Comparison of ENCODE assay signal across 8 cellular contexts in genomic region chr2:67215214-67215613, GRCh38.
DNase-seq lines count a peak whose midpoint lies in the region; ATAC-seq and TF ChIP-seq lines count a peak whose summit lies in the region.

No MANE protein-coding gene starts in this region.

- no peak overlapping the region for H3K27ac Mint-ChIP-seq in osteocyte (ENCODE audit: unreplicated experiment)
- H3K27ac Mint-ChIP-seq in activated naive CD4-positive, alpha-beta T cell treated with anti-CD3 and anti-CD28 coated beads, Interleukin-2, amount 50 U/mL, for 72 hours: no peak overlapping the region
- no peak overlapping the region for H3K27ac Mint-ChIP-seq in activated CD8-positive, alpha-beta memory T cell treated with anti-CD3 and anti-CD28 coated beads, Interleukin-2, amount 10 ng/mL, durations not matched to agents 7 days and 5 days

- CTCF ChIA-PET in activated CD8-positive, alpha-beta memory T cell treated with anti-CD3 and anti-CD28 coated beads, Interleukin-2, amount 10 ng/mL, durations not matched to agents 7 days and 5 days (lab: Charles Lee): no interaction called here

- H3K4me3 ChIP-seq in epithelial cell of esophagus (ENCODE audit: low read length): no peak overlapping the region

- peaks cover 17% of the 10 kb centered on the region for H3K27me3 Mint-ChIP-seq in osteocyte (ENCODE audit: unreplicated experiment)
- no peaks in the 10 kb centered on the region for H3K27me3 Mint-ChIP-seq in activated CD8-positive, alpha-beta memory T cell treated with anti-CD3 and anti-CD28 coated beads, Interleukin-2, amount 10 ng/mL, durations not matched to agents 7 days and 5 days

- peaks cover 3% of the 10 kb centered on the region for H3K9me3 Mint-ChIP-seq in osteocyte (ENCODE audit: unreplicated experiment)
- peaks cover 4 to 18% of the 10 kb centered on the region in 2 donors for H3K9me3 Mint-ChIP-seq in activated naive CD4-positive, alpha-beta T cell treated with anti-CD3 and anti-CD28 coated beads, Interleukin-2, amount 50 U/mL, for 72 hours
- H3K9me3 Mint-ChIP-seq in activated CD8-positive, alpha-beta memory T cell treated with anti-CD3 and anti-CD28 coated beads, Interleukin-2, amount 10 ng/mL, durations not matched to agents 7 days and 5 days (ENCODE audit: low read depth): peaks cover 2% of the 10 kb centered on the region

- ATAC-seq in activated naive CD4-positive, alpha-beta T cell treated with anti-CD3 and anti-CD28 coated beads, Interleukin-2, amount 50 U/mL, for 72 hours: no peak
- no peak for ATAC-seq in activated CD8-positive, alpha-beta memory T cell treated with anti-CD3 and anti-CD28 coated beads, Interleukin-2, amount 10 ng/mL, durations not matched to agents 7 days and 5 days

- TF ChIP-seq CTCF in GM12873 (IDR thresholded peaks at IDR 0.05; ENCODE audit: insufficient read depth, low read depth, low read length, missing control alignments) (peak; percentile 31), epithelial cell of esophagus (IDR thresholded peaks at IDR 0.05; ENCODE audit: insufficient read depth, low read depth, low read length, missing control alignments) (peak; percentile 77), osteocyte (IDR thresholded peaks at IDR 0.05) (peak; percentile 41)

- DNase-seq in NCI-H524 treated with DMSO at 0.1 percent for 48 hours (lab: John Stamatoyannopoulos, UW): peak; percentile 45
- DNase-seq in epithelial cell of esophagus (ENCODE audit: low read depth): peak; percentile 79
- no peak for DNase-seq in osteocyte (ENCODE audit: extremely low spot score, unreplicated experiment)
- no peak for DNase-seq in activated naive CD4-positive, alpha-beta T cell treated with anti-CD3 and anti-CD28 coated beads, Interleukin-2, amount 50 U/mL, for 72 hours (ENCODE audit: low spot score in 2 of 2)
- DNase-seq in stimulated activated CD4-positive, alpha-beta T cell treated with anti-CD3 and anti-CD28 coated beads, Interleukin-2, amount 100 ng/mL, for 24 hours: no peak
- no peak for DNase-seq in activated CD8-positive, alpha-beta memory T cell treated with anti-CD3 and anti-CD28 coated beads, Interleukin-2, amount 10 ng/mL, durations not matched to agents 7 days and 5 days
- no peak for DNase-seq in activated naive CD4-positive, alpha-beta T cell (lab: John Stamatoyannopoulos, UW)

- H3K4me1 Mint-ChIP-seq in osteocyte (ENCODE audit: unreplicated experiment): peaks cover 10% of the 10 kb centered on the region
- no peaks in the 10 kb centered on the region for H3K4me1 Mint-ChIP-seq in activated CD8-positive, alpha-beta memory T cell treated with anti-CD3 and anti-CD28 coated beads, Interleukin-2, amount 10 ng/mL, durations not matched to agents 7 days and 5 days

- peaks cover 3% of the 10 kb centered on the region for H3K36me3 Mint-ChIP-seq in osteocyte (ENCODE audit: unreplicated experiment)
- H3K36me3 Mint-ChIP-seq in activated naive CD4-positive, alpha-beta T cell treated with anti-CD3 and anti-CD28 coated beads, Interleukin-2, amount 50 U/mL, for 72 hours: no peaks in the 10 kb centered on the region
- H3K36me3 Mint-ChIP-seq in activated CD8-positive, alpha-beta memory T cell treated with anti-CD3 and anti-CD28 coated beads, Interleukin-2, amount 10 ng/mL, durations not matched to agents 7 days and 5 days: no peaks in the 10 kb centered on the region

- no peak overlapping the region for H3K4me3 Mint-ChIP-seq in osteocyte (ENCODE audit: unreplicated experiment)
- H3K4me3 Mint-ChIP-seq in activated CD8-positive, alpha-beta memory T cell treated with anti-CD3 and anti-CD28 coated beads, Interleukin-2, amount 10 ng/mL, durations not matched to agents 7 days and 5 days: no peak overlapping the region

Comparison
In these comparisons a context has a peak if more than half of its experiments do, and no peak if none do; other contexts are left out.
1. DNase-seq: peak in NCI-H524 treated with DMSO at 0.1 percent for 48 hours (single experiment) and epithelial cell of esophagus (single experiment); none in osteocyte (single experiment), activated naive CD4-positive, alpha-beta T cell treated with anti-CD3 and anti-CD28 coated beads, Interleukin-2, amount 50 U/mL, for 72 hours (0 of 2), stimulated activated CD4-positive, alpha-beta T cell treated with anti-CD3 and anti-CD28 coated beads, Interleukin-2, amount 100 ng/mL, for 24 hours (0 of 2), activated CD8-positive, alpha-beta memory T cell treated with anti-CD3 and anti-CD28 coated beads, Interleukin-2, amount 10 ng/mL, durations not matched to agents 7 days and 5 days (single experiment) and activated naive CD4-positive, alpha-beta T cell (0 of 4).
2. Peak in every context shown above with its lines, with median percentiles within 50 percentile points of each other: CTCF ChIP-seq.